25 cellular contexts compared by ENCODE assay signal in genomic region chr9:128296340-128297220, GRCh38. TPM values are rescaled to one million over a fixed set of nuclear protein-coding genes. Genes with fewer than 3 reads are reported as not detected.
DNase-seq lines count a peak whose midpoint lies in the region; ATAC-seq, FAIRE-seq and TF ChIP-seq lines count a peak whose summit lies in the region.
"Had no signal": no experiment of that assay in that cellular context is flagged by ENCODE, and none has a peak within 500 bp of the region (broad histone marks: within the 10 kb centered on the region; RNA-seq: fewer than 3 reads in every experiment).

No MANE protein-coding gene starts in this region.

- no peak overlapping the region for H3K4me3 Mint-ChIP-seq in CD8-positive, alpha-beta memory T cell
- H3K4me3 Mint-ChIP-seq in activated T-helper 17 cell treated with anti-CD3 and anti-CD28 coated beads, Interleukin-2, amount 50 U/mL, for 72 hours = no peak overlapping the region
- no peak overlapping the region for H3K4me3 Mint-ChIP-seq in activated naive CD8-positive, alpha-beta T cell treated with anti-CD3 and anti-CD28 coated beads for 36 hours
- H3K4me3 Mint-ChIP-seq: activated CD4-positive, alpha-beta T cell treated with anti-CD3 and anti-CD28 coated beads, Interleukin-2, amount 10 ng/mL, durations not matched to agents 24 days and 14 days; activated naive CD8-positive, alpha-beta T cell; neural crest cell had no signal

- no peaks in the 10 kb centered on the region for H3K9me3 ChIP-seq in CD8-positive, alpha-beta memory T cell (ENCODE audit: low read length)
- H3K9me3 ChIP-seq in right lobe of liver = no peaks in the 10 kb centered on the region
- H3K9me3 ChIP-seq: A549, BE2C, esophagus muscularis mucosa, gastroesophageal sphincter, sigmoid colon had no signal

- CTCF ChIA-PET in CD8-positive, alpha-beta memory T cell (lab: Charles Lee) = interaction anchor here (1.1 to 3.9 kb wide), 8 partner anchors 7 to 110 kb away, joined by 3 to 18 read pairs (median 5); partner anchors contain the start of genes GOLGA2, SLC27A4 and SWI5

- intact Hi-C loops in right lobe of liver (cut with DNase I) = loop anchor here (10.0 kb wide), 1 partner anchor 48 kb away; the partner anchor contains the start of gene SLC27A4 (in 2 of the 2)

- DNase-seq in CD8-positive, alpha-beta memory T cell = no peak
- DNase-seq in NB4 (ENCODE audit: low read depth) = peak; percentile 13
- no peak for DNase-seq in right lobe of liver
- DNase-seq in SKM-1 (lab: John Stamatoyannopoulos, UW; ENCODE audit: unreplicated experiment) = no peak
- DNase-seq in frontal cortex (ENCODE audit: low spot score in 2 of 2) = no peak
- no peak for DNase-seq in HPDE6-E6E7 (ENCODE audit: extremely low spot score)
- no peak for DNase-seq in activated naive CD8-positive, alpha-beta T cell treated with anti-CD3 and anti-CD28 coated beads for 36 hours
- DNase-seq: activated CD4-positive, alpha-beta T cell treated with anti-CD3 and anti-CD28 coated beads, Interleukin-2, amount 10 ng/mL, durations not matched to agents 24 days and 14 days; BE2C; COR-L47; DMS79; effector CD4-positive, alpha-beta T cell; midbrain; NCI-H1436; sigmoid colon; substantia nigra had no signal

- H3K27ac Mint-ChIP-seq in CD8-positive, alpha-beta memory T cell = peak overlapping the region in 2 of 8 donors; percentile 19 to 26
- H3K27ac Mint-ChIP-seq in activated T-helper 17 cell treated with anti-CD3 and anti-CD28 coated beads, Interleukin-2, amount 50 U/mL, for 72 hours = peak overlapping the region; percentile 52
- H3K27ac Mint-ChIP-seq in activated naive CD8-positive, alpha-beta T cell treated with anti-CD3 and anti-CD28 coated beads for 36 hours = no peak overlapping the region
- H3K27ac Mint-ChIP-seq: activated CD4-positive, alpha-beta T cell treated with anti-CD3 and anti-CD28 coated beads, Interleukin-2, amount 10 ng/mL, durations not matched to agents 24 days and 14 days; activated naive CD8-positive, alpha-beta T cell had no signal

- no peaks in the 10 kb centered on the region for H3K27me3 Mint-ChIP-seq in CD8-positive, alpha-beta memory T cell
- no peaks in the 10 kb centered on the region for H3K27me3 Mint-ChIP-seq in activated T-helper 17 cell treated with anti-CD3 and anti-CD28 coated beads, Interleukin-2, amount 50 U/mL, for 72 hours
- no peaks in the 10 kb centered on the region for H3K27me3 Mint-ChIP-seq in activated naive CD8-positive, alpha-beta T cell treated with anti-CD3 and anti-CD28 coated beads for 36 hours
- H3K27me3 Mint-ChIP-seq: activated CD4-positive, alpha-beta T cell treated with anti-CD3 and anti-CD28 coated beads, Interleukin-2, amount 10 ng/mL, durations not matched to agents 24 days and 14 days; activated naive CD8-positive, alpha-beta T cell had no signal

- no peaks in the 10 kb centered on the region for H3K9me3 Mint-ChIP-seq in CD8-positive, alpha-beta memory T cell
- H3K9me3 Mint-ChIP-seq in activated T-helper 17 cell treated with anti-CD3 and anti-CD28 coated beads, Interleukin-2, amount 50 U/mL, for 72 hours = no peaks in the 10 kb centered on the region
- H3K9me3 Mint-ChIP-seq in activated naive CD8-positive, alpha-beta T cell treated with anti-CD3 and anti-CD28 coated beads for 36 hours = no peaks in the 10 kb centered on the region
- H3K9me3 Mint-ChIP-seq: activated CD4-positive, alpha-beta T cell treated with anti-CD3 and anti-CD28 coated beads, Interleukin-2, amount 10 ng/mL, durations not matched to agents 24 days and 14 days; neural crest cell had no signal

- ATAC-seq in activated T-helper 17 cell treated with anti-CD3 and anti-CD28 coated beads, Interleukin-2, amount 50 U/mL, for 72 hours (replicated peaks) = no peak
- peak; percentile 14 to 81 (median 46) for ATAC-seq in right lobe of liver

- H3K27ac ChIP-seq in CD8-positive, alpha-beta memory T cell (ENCODE audit: low read depth, low read length) = peak overlapping the region; percentile 51
- peak overlapping the region; percentile 65 to 74 (median 69) for H3K27ac ChIP-seq in right lobe of liver
- H3K27ac ChIP-seq: esophagus muscularis mucosa, gastroesophageal sphincter had no signal

- WGBS in right lobe of liver (ENCODE audit: insufficient coverage, low coverage, low lambda C conversion rate, missing lambda C conversion rate) = 58% methylated on average over 11 of the region's 16 CpGs

- peaks cover 2 to 4% (median 2%) of the 10 kb centered on the region in 3 donors for H3K4me1 Mint-ChIP-seq in CD8-positive, alpha-beta memory T cell
- peaks cover 4% of the 10 kb centered on the region for H3K4me1 Mint-ChIP-seq in activated T-helper 17 cell treated with anti-CD3 and anti-CD28 coated beads, Interleukin-2, amount 50 U/mL, for 72 hours
- peaks cover 2% of the 10 kb centered on the region for H3K4me1 Mint-ChIP-seq in activated naive CD8-positive, alpha-beta T cell treated with anti-CD3 and anti-CD28 coated beads for 36 hours
- H3K4me1 Mint-ChIP-seq: activated CD4-positive, alpha-beta T cell treated with anti-CD3 and anti-CD28 coated beads, Interleukin-2, amount 10 ng/mL, durations not matched to agents 24 days and 14 days had no signal

- POLR2A ChIA-PET in CD8-positive, alpha-beta memory T cell (lab: Charles Lee) = no interaction called here

- peaks cover 4% of the 10 kb centered on the region for H3K4me1 ChIP-seq in CD8-positive, alpha-beta memory T cell (ENCODE audit: insufficient read depth, low read length)
- H3K4me1 ChIP-seq in right lobe of liver = peaks cover 0 to 25% (median 10%) of the 10 kb centered on the region in 4 donors
- H3K4me1 ChIP-seq: BE2C, sigmoid colon had no signal

- H3K36me3 ChIP-seq in CD8-positive, alpha-beta memory T cell (ENCODE audit: insufficient read depth, low read length) = no peaks in the 10 kb centered on the region
- no peaks in the 10 kb centered on the region for H3K36me3 ChIP-seq in right lobe of liver
- H3K36me3 ChIP-seq: BE2C, sigmoid colon had no signal

- TF ChIP-seq POLR2A in NB4 (IDR thresholded peaks at IDR 0.05; ENCODE audit: extremely low read depth, insufficient read length) (no peak), right lobe of liver (IDR thresholded peaks at IDR 0.05) (peak; percentile 45)

- no peak for TF ChIP-seq CTCF in NB4 (IDR thresholded peaks at IDR 0.05; ENCODE audit: low read depth, low read length)
- TF ChIP-seq CTCF in right lobe of liver (IDR thresholded peaks at IDR 0.05) = no peak

- H3K4me3 ChIP-seq in CD8-positive, alpha-beta memory T cell (ENCODE audit: low read length) = no peak overlapping the region
- H3K4me3 ChIP-seq in NB4 (ENCODE audit: low read depth, low read length) (no peak overlapping the region), right lobe of liver (no peak overlapping the region)
- H3K4me3 ChIP-seq: A549, esophagus muscularis mucosa, gastroesophageal sphincter, GM12878, sigmoid colon had no signal

- no peak for FAIRE-seq in frontal cortex (lab: Jason Lieb, UNC)
- FAIRE-seq: A549, GM12878, TTC549, urothelium cell line had no signal

- peaks cover 0 to 2% (median 2%) of the 10 kb centered on the region in 3 donors for H3K36me3 Mint-ChIP-seq in CD8-positive, alpha-beta memory T cell
- no peaks in the 10 kb centered on the region for H3K36me3 Mint-ChIP-seq in activated T-helper 17 cell treated with anti-CD3 and anti-CD28 coated beads, Interleukin-2, amount 50 U/mL, for 72 hours (ENCODE audit: low read depth)
- no peaks in the 10 kb centered on the region for H3K36me3 Mint-ChIP-seq in activated naive CD8-positive, alpha-beta T cell treated with anti-CD3 and anti-CD28 coated beads for 36 hours

- no peaks in the 10 kb centered on the region for H3K27me3 ChIP-seq in CD8-positive, alpha-beta memory T cell (ENCODE audit: insufficient read depth, low read length, poor library complexity, severe bottlenecking)
- no peaks in the 10 kb centered on the region for H3K27me3 ChIP-seq in right lobe of liver
- H3K27me3 ChIP-seq: BE2C, esophagus muscularis mucosa, gastroesophageal sphincter, sigmoid colon had no signal

RNA-seq across cellular contexts. Expression of gene SWI5, which starts 20.5 kb away (rescaled TPM):
- 10 to 100 TPM; 18.1 to 20.9 TPM for total RNA-seq in CD8-positive, alpha-beta memory T cell
- polyA plus RNA-seq in CD8-positive, alpha-beta memory T cell = 27.8 TPM
- 10 to 100 TPM; 12.1 to 14.9 TPM for total RNA-seq in activated T-helper 17 cell treated with anti-CD3 and anti-CD28 coated beads, Interleukin-2, amount 50 U/mL, for 72 hours
- total RNA-seq in right lobe of liver = 10 to 100 TPM; 10.8 to 17.3 (median 14.3) TPM
- 3.7 TPM for total RNA-seq in frontal cortex
- total RNA-seq in activated naive CD8-positive, alpha-beta T cell treated with anti-CD3 and anti-CD28 coated beads for 36 hours = 10 to 100 TPM; 16.9 to 19.4 TPM

RNA-seq across cellular contexts. Expression of gene GOLGA2, which starts 20.8 kb away (rescaled TPM):
- 10 to 100 TPM; 35.4 to 35.5 TPM for total RNA-seq in CD8-positive, alpha-beta memory T cell
- 8.8 TPM for polyA plus RNA-seq in CD8-positive, alpha-beta memory T cell
- total RNA-seq in activated T-helper 17 cell treated with anti-CD3 and anti-CD28 coated beads, Interleukin-2, amount 50 U/mL, for 72 hours = 10 to 100 TPM; 31.2 to 60.0 TPM
- total RNA-seq in right lobe of liver (10 to 100 TPM; 25.0 to 53.0 (median 35.5) TPM), frontal cortex (40.4 TPM)
- total RNA-seq in activated naive CD8-positive, alpha-beta T cell treated with anti-CD3 and anti-CD28 coated beads for 36 hours = 10 to 100 TPM; 23.4 to 24.3 TPM

RNA-seq across cellular contexts. Expression of gene TRUB2, which starts 25.7 kb away (rescaled TPM):
- 10 to 100 TPM; 48.8 to 50.4 TPM for total RNA-seq in CD8-positive, alpha-beta memory T cell
- polyA plus RNA-seq in CD8-positive, alpha-beta memory T cell = 23.6 TPM
- 10 to 100 TPM; 22.6 to 35.2 TPM for total RNA-seq in activated T-helper 17 cell treated with anti-CD3 and anti-CD28 coated beads, Interleukin-2, amount 50 U/mL, for 72 hours
- total RNA-seq in right lobe of liver = 10 to 100 TPM; 16.7 to 35.5 (median 24.5) TPM
- 19.6 TPM for total RNA-seq in frontal cortex
- 10 to 100 TPM; 43.5 to 45.4 TPM for total RNA-seq in activated naive CD8-positive, alpha-beta T cell treated with anti-CD3 and anti-CD28 coated beads for 36 hours

RNA-seq across cellular contexts. Expression of gene COQ4, which starts 26.1 kb away (rescaled TPM):
- 10 to 100 TPM; 51.1 to 56.9 TPM for total RNA-seq in CD8-positive, alpha-beta memory T cell
- 36.9 TPM for polyA plus RNA-seq in CD8-positive, alpha-beta memory T cell
- 10 to 100 TPM; 30.8 to 44.4 TPM for total RNA-seq in activated T-helper 17 cell treated with anti-CD3 and anti-CD28 coated beads, Interleukin-2, amount 50 U/mL, for 72 hours
- total RNA-seq in right lobe of liver (10 to 100 TPM; 22.3 to 67.5 (median 30.3) TPM), frontal cortex (16.3 TPM)
- total RNA-seq in activated naive CD8-positive, alpha-beta T cell treated with anti-CD3 and anti-CD28 coated beads for 36 hours = 10 to 100 TPM; 41.4 to 45.6 TPM

RNA-seq across cellular contexts. Expression of gene SLC27A4, which starts 43.7 kb away (rescaled TPM):
- total RNA-seq in CD8-positive, alpha-beta memory T cell = 10 to 100 TPM; 41.2 to 46.0 TPM
- polyA plus RNA-seq in CD8-positive, alpha-beta memory T cell = 11.2 TPM
- total RNA-seq in activated T-helper 17 cell treated with anti-CD3 and anti-CD28 coated beads, Interleukin-2, amount 50 U/mL, for 72 hours = 10 to 100 TPM in 1 of 2 donors, 1 to 10 TPM in 1; 7.7 to 22.3 TPM
- total RNA-seq in right lobe of liver (10 to 100 TPM; 15.8 to 97.3 (median 24.1) TPM), frontal cortex (22.4 TPM)
- total RNA-seq in activated naive CD8-positive, alpha-beta T cell treated with anti-CD3 and anti-CD28 coated beads for 36 hours = 10 to 100 TPM; 21.0 to 22.8 TPM
